18 cellular contexts compared by ENCODE assay signal in the genomic region with DNA sequence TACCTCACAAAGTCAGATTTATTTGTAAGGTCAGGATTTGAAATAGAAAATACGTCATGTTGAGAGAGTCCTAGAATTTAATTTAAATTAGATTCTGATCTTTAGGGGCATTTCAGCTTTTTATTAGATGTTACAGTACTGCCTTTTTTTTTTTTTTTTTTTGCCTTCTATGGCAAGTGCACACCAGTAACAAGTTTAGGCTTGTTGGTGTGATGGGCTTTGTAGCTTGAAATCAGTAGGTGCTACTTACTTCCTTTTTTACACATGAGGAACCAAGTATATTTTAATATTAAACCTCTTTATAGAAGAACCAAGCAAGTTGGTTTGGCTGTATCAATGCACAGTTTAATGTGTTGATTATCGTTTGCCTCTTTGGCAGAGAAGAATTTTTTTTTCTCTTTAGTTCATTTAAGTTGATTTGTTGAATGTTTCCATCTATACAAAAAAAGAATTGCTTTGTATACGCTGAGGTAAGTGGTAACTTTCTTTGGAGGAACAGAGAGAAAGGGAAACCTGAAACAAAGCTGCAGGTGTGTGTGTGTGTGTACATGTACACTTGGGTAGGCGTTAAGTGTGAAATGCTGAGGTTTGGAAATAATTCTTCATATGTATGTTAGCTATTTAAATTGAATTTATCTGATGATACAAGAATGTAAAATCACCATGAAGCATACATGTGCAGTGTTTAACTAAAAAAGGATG. TPM values are rescaled to one million over a fixed set of nuclear protein-coding genes. Genes with fewer than 3 reads are reported as not detected.
DNase-seq lines count a peak whose midpoint lies in the region; FAIRE-seq and TF ChIP-seq lines count a peak whose summit lies in the region.
"Had no signal": no experiment of that assay in that cellular context is flagged by ENCODE, and none has a peak within 500 bp of the region (broad histone marks: within the 10 kb centered on the region; RNA-seq: fewer than 3 reads in every experiment).

No MANE protein-coding gene starts in this region.

- no peaks in the 10 kb centered on the region for H3K9me3 Mint-ChIP-seq in mesothelial cell of epicardium
- H3K9me3 Mint-ChIP-seq in osteocyte (ENCODE audit: unreplicated experiment): no peaks in the 10 kb centered on the region

- H3K4me1 Mint-ChIP-seq in mesothelial cell of epicardium (peaks cover 12% of the 10 kb centered on the region), osteocyte (ENCODE audit: unreplicated experiment) (no peaks in the 10 kb centered on the region)

- H3K27me3 Mint-ChIP-seq in mesothelial cell of epicardium (ENCODE audit: low read depth) (no peaks in the 10 kb centered on the region), osteocyte (ENCODE audit: unreplicated experiment) (no peaks in the 10 kb centered on the region)

- TF ChIP-seq CTCF in VCaP (conservative IDR thresholded peaks at IDR 0.05) (no peak), mesothelial cell of epicardium (IDR thresholded peaks at IDR 0.05; ENCODE audit: unreplicated experiment) (no peak), osteocyte (IDR thresholded peaks at IDR 0.05) (no peak), GM10266 (IDR thresholded peaks at IDR 0.05; ENCODE audit: control insufficient read depth, insufficient read depth, low read depth, missing control alignments) (no peak)

- H3K4me3 Mint-ChIP-seq in mesothelial cell of epicardium (no peak overlapping the region), osteocyte (ENCODE audit: unreplicated experiment) (no peak overlapping the region)

- H3K27ac Mint-ChIP-seq in mesothelial cell of epicardium (peak overlapping the region; percentile 53), osteocyte (ENCODE audit: unreplicated experiment) (no peak overlapping the region)

- DNase-seq in NCI-H2171 treated with DMSO at 0.1 percent for 48 hours (lab: John Stamatoyannopoulos, UW) (peak; percentile 34), NCI-H2171 (lab: John Stamatoyannopoulos, UW) (no peak), GM18507 (ENCODE audit: extremely low spot score, insufficient read length, low read depth) (no peak), mesothelial cell of epicardium (ENCODE audit: low spot score in 2 of 2, unreplicated experiment in 2 of 2) (no peak), SIG-M5 (lab: John Stamatoyannopoulos, UW) (no peak), osteocyte (ENCODE audit: extremely low spot score, unreplicated experiment) (no peak), GM10266 (ENCODE audit: extremely low spot score) (no peak)
- DNase-seq: 8988T; activated CD4-positive, alpha-beta T cell treated with anti-CD3 and anti-CD28 coated beads for 48 hours; activated gamma-delta T cell; C1 segment of cervical spinal cord; EL; GOT3; MG63; NCI-H2029 treated with DMSO at 0.1 percent for 48 hours; NCI-H748 treated with DMSO at 0.1 percent for 48 hours had no signal

- peak; percentile 53 for FAIRE-seq in GM18507 (lab: Jason Lieb, UNC)

- H3K27ac ChIP-seq in VCaP: peak overlapping the region; percentile 59
- H3K27ac ChIP-seq: cardiac muscle cell had no signal

- H3K36me3 Mint-ChIP-seq in mesothelial cell of epicardium (peaks cover 18% of the 10 kb centered on the region), osteocyte (ENCODE audit: unreplicated experiment) (peaks cover 20% of the 10 kb centered on the region)

RNA-seq across cellular contexts. Expression of a gene that starts 15.7 kb away (rescaled TPM):
- 57.2 to 59.2 TPM (median 58.1 TPM) in 3 replicates for total RNA-seq in mesothelial cell of epicardium
- total RNA-seq in osteocyte: 43.4 and 47.7 TPM in 2 replicates

RNA-seq across cellular contexts. Expression of a gene that starts 53.0 kb away (rescaled TPM):
- 41.1 to 43.7 TPM (median 42.0 TPM) in 3 replicates for total RNA-seq in mesothelial cell of epicardium
- 27.3 and 29.2 TPM in 2 replicates for total RNA-seq in osteocyte
